In the genomic region with DNA sequence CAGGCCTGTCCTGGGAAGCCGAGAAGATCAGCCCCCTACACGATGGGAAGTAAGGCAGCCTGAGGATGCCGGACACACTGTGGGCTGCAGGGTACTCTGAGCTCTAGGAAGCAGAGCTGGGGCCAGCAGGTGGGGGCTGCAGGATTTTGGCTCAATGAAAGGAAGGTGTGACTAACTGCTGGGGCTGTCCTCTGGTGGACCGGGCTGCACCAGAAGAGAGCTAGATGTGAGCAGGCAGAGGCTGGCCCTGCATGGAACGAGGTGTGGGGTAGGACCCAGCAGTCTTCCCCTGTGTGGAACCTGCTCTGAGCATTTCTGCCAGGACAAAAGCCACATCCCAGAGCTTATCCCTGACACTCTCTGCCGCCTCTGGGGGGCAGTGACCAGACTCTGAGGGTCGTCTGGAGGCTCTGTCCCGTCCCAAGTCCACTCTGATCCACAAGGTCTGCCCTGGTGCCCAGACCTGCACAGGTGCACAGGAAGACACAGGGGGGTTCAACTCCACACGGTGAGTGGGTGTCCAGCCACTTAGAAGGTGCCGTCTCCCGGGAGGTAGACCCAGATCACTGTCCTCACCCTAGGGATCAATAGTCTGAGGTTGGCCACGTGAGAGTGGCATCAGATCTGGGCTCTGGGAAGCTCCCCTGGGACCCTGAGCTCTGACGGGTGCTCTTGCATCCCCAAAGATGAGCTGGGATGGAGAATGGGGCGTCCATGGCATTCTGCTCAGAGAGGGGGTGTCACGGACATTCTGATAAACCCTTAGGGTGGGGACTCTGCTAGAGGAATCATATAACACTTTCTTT, we compare ENCODE assay signal across 16 cellular contexts.
DNase-seq lines count a peak whose midpoint lies in the region; ATAC-seq, FAIRE-seq and TF ChIP-seq lines count a peak whose summit lies in the region.
"Had no signal": no experiment of that assay in that cellular context is flagged by ENCODE, and none has a peak within 500 bp of the region (broad histone marks: within the 10 kb centered on the region; RNA-seq: fewer than 3 reads in every experiment).

No MANE protein-coding gene starts in this region.

- H2BK5ac ChIP-seq in H1 (ENCODE audit: low read depth, low read length) (no peak overlapping the region), neuronal stem cell (ENCODE audit: low read length) (no peak overlapping the region)

- H3K9me2 ChIP-seq in SK-N-SH = no peaks in the 10 kb centered on the region

- TF ChIP-seq EP300 in SK-N-SH (IDR thresholded peaks at IDR 0.05; ENCODE audit: borderline replicate concordance in 1 of 2, low read depth in 1 of 2, low read length in 1 of 2) = no peak
- no peak for TF ChIP-seq EP300 in H1 (IDR thresholded peaks at IDR 0.05; ENCODE audit: borderline replicate concordance in 1 of 2, low read depth in 2 of 2, low read length in 2 of 2)

- no peak overlapping the region; the same call in 1 of the 2 replicates for H3K18ac ChIP-seq in H1 (ENCODE audit: extremely low read depth, low read length)
- H3K18ac ChIP-seq in neuronal stem cell (ENCODE audit: low read length) = peak overlapping the region; percentile 89

- H2AFZ ChIP-seq in SK-N-SH (ENCODE audit: low read depth) = no peak overlapping the region
- no peak overlapping the region for H2AFZ ChIP-seq in H1 (ENCODE audit: low read length)
- H2AFZ ChIP-seq in neuronal stem cell (ENCODE audit: low read length) = no peak overlapping the region
- H2AFZ ChIP-seq: PC-9 had no signal

- H2BK120ac ChIP-seq in H1 (replicated peaks; ENCODE audit: low read depth, low read length) (no peak overlapping the region), neuronal stem cell (ENCODE audit: low read depth, low read length) (peak overlapping the region; percentile 22)

- H3K9me3 ChIP-seq in SK-N-SH = no peaks in the 10 kb centered on the region
- H3K9me3 ChIP-seq in BE2C = no peaks in the 10 kb centered on the region
- H3K9me3 ChIP-seq in H1 (ENCODE audit: insufficient read depth in 2 of 2, low read depth in 1 of 2, low read length in 1 of 2) = no peaks in the 10 kb centered on the region
- no peaks in the 10 kb centered on the region for H3K9me3 ChIP-seq in neuronal stem cell (replicated peaks in 1 of 2; ENCODE audit: control insufficient read depth in 2 of 2, insufficient read depth in 1 of 2, low read depth in 1 of 2, low read length in 2 of 2)

- no peak for TF ChIP-seq POLR2A in H1 (IDR thresholded peaks at IDR 0.05; ENCODE audit: control extremely low read depth in 1 of 2, low read depth in 2 of 2, low read length in 2 of 2)

- H3K79me2 ChIP-seq in SK-N-SH (ENCODE audit: insufficient read depth) (no peaks in the 10 kb centered on the region), H1 (ENCODE audit: control insufficient read depth in 1 of 2, insufficient read depth in 2 of 2, low read length in 2 of 2) (no peaks in the 10 kb centered on the region)

- H3K27me3 ChIP-seq in SK-N-SH (ENCODE audit: insufficient read depth) = no peaks in the 10 kb centered on the region
- H3K27me3 ChIP-seq in BE2C = no peaks in the 10 kb centered on the region
- no peaks in the 10 kb centered on the region; a peak in 1 of 7 replicates for H3K27me3 ChIP-seq in H1 (replicated peaks in 1 of 4; ENCODE audit: control insufficient read depth in 3 of 4, extremely low read depth in 1 of 4, insufficient read depth in 3 of 4, low read length in 3 of 4)
- H3K27me3 ChIP-seq in neuronal stem cell (ENCODE audit: control insufficient read depth in 3 of 3, insufficient read depth in 3 of 3, low read depth in 1 of 3, low read length in 3 of 3) = peaks cover 0 to 13% (median 0%) of the 10 kb centered on the region in 3 experiments
- H3K27me3 ChIP-seq: BLaER1 treated with 17β-estradiol and CSF1 and Interleukin-3, amounts not matched to agents 10 nM and 100 nM had no signal

- H2BK12ac ChIP-seq in H1 (ENCODE audit: low read depth, low read length) = 0 out of 2 replicates have a peak overlapping the region, but pooled peaks have one; percentile 46
- no peak overlapping the region for H2BK12ac ChIP-seq in neuronal stem cell (ENCODE audit: low read length)

- peaks cover 0 to 72% of the 10 kb centered on the region in 2 experiments; a peak in 2 of 4 replicates for H3K4me1 ChIP-seq in SK-N-SH (ENCODE audit: control insufficient read depth in 1 of 2, insufficient read depth in 2 of 2, low read depth in 1 of 2, low read length in 1 of 2)
- H3K4me1 ChIP-seq in BE2C = peaks cover 50% of the 10 kb centered on the region
- peaks cover 0 to 8% (median 0%) of the 10 kb centered on the region in 4 experiments; a peak in 1 of 7 replicates for H3K4me1 ChIP-seq in H1 (replicated peaks in 1 of 4; ENCODE audit: control insufficient read depth in 3 of 4, insufficient read depth in 4 of 4, low read length in 3 of 4)
- H3K4me1 ChIP-seq in neuronal stem cell (ENCODE audit: control insufficient read depth in 2 of 2, insufficient read depth in 1 of 2, low read depth in 1 of 2, low read length in 2 of 2) = peaks cover 0 to 4% of the 10 kb centered on the region in 2 donors

- TF ChIP-seq RAD21 in SK-N-SH (IDR thresholded peaks at IDR 0.05; ENCODE audit: low read length) (0 out of 2 replicates have a peak, but pooled peaks have one; percentile 14), H1 (IDR thresholded peaks at IDR 0.05 in 1 of 2, conservative IDR thresholded peaks at IDR 0.05 in 1 of 2; ENCODE audit: low read depth in 2 of 2, low read length in 2 of 2) (peak; percentile 1 to 23; a peak in 1 of 4 replicates)

- H2BK20ac ChIP-seq in H1 (ENCODE audit: low read length) = no peak overlapping the region

- no peak overlapping the region for H3K56ac ChIP-seq in H1 (replicated peaks; ENCODE audit: insufficient read length, low read depth, low read length)

- H4K8ac ChIP-seq in H1 (ENCODE audit: extremely low read depth, insufficient read depth, low read length) = no peak overlapping the region; the same call in 1 of the 2 replicates
- H4K8ac ChIP-seq in neuronal stem cell (ENCODE audit: low read depth, low read length) = no peak overlapping the region

- H3K36me3 ChIP-seq in SK-N-SH (replicated peaks in 1 of 2; ENCODE audit: control insufficient read depth in 1 of 2, insufficient read depth in 2 of 2, low read length in 1 of 2) = no peaks in the 10 kb centered on the region
- H3K36me3 ChIP-seq in BE2C = no peaks in the 10 kb centered on the region
- H3K36me3 ChIP-seq in H1 (ENCODE audit: control insufficient read depth in 2 of 4, insufficient read depth in 4 of 4, low read length in 3 of 4) = no peaks in the 10 kb centered on the region
- H3K36me3 ChIP-seq in neuronal stem cell (replicated peaks in 1 of 2; ENCODE audit: control insufficient read depth in 2 of 2, insufficient read depth in 2 of 2, low read length in 2 of 2) = no peaks in the 10 kb centered on the region
- H3K36me3 ChIP-seq: BLaER1 treated with 17β-estradiol and CSF1 and Interleukin-3, amounts not matched to agents 10 nM and 100 nM had no signal

- no peaks in the 10 kb centered on the region for H3K23me2 ChIP-seq in H1 (ENCODE audit: low read depth, low read length)

- POLR2A ChIA-PET in SK-N-SH (lab: Yijun Ruan, JAX) (interaction anchor here (1.0 to 6.7 kb wide), 4 partner anchors 8 to 46 kb away, joined by 3 to 43 read pairs (median 3); no protein-coding TSS in a partner anchor), H1 (lab: Charles Lee; ENCODE audit: partially characterized antibody) (no interaction called here)

- H4K20me1 ChIP-seq in SK-N-SH (ENCODE audit: insufficient read depth) = no peaks in the 10 kb centered on the region
- no peaks in the 10 kb centered on the region for H4K20me1 ChIP-seq in H1 (replicated peaks in 1 of 2; ENCODE audit: control insufficient read depth in 1 of 2, insufficient read depth in 2 of 2, low read length in 2 of 2)

- ATAC-seq in SK-N-SH treated with all-trans-retinoic acid at 6 μM for 48 hours = no peak; the same call in 2 of the 3 replicates

- CTCF ChIA-PET in SK-N-SH (lab: Yijun Ruan, JAX) (interaction anchor here (0.6 to 4.7 kb wide), 20 partner anchors 9 to 170 kb away, joined by 3 to 32 read pairs (median 7); no protein-coding TSS in a partner anchor), H1 (lab: Charles Lee; ENCODE audit: partially characterized antibody) (interaction anchor here (0.8 to 6.7 kb wide), 14 partner anchors 8 to 109 kb away, joined by 3 to 36 read pairs (median 4); no protein-coding TSS in a partner anchor)

- no peak overlapping the region for H4K5ac ChIP-seq in H1 (ENCODE audit: insufficient read length, low read depth, low read length)

- TF ChIP-seq CTCF in SK-N-SH (IDR thresholded peaks at IDR 0.05) = no peak
- TF ChIP-seq CTCF in BE2C (IDR thresholded peaks at IDR 0.05; ENCODE audit: low read depth, low read length) = peak; percentile 8; the same call in 1 of the 2 replicates
- TF ChIP-seq CTCF in H1 (IDR thresholded peaks at IDR 0.05; ENCODE audit: control extremely low read depth in 1 of 3, insufficient read depth in 1 of 3, low read depth in 1 of 3, low read length in 3 of 3) = peak in 1 of 3 experiments; percentile 30; a peak in 1 of 4 replicates

- H3K4ac ChIP-seq in H1 (replicated peaks; ENCODE audit: insufficient read length, low read depth, low read length) (no peak overlapping the region), neuronal stem cell (ENCODE audit: low read length) (peak overlapping the region; percentile 67)

- H3K14ac ChIP-seq in H1 (ENCODE audit: insufficient read length) (no peak overlapping the region), neuronal stem cell (ENCODE audit: low read length) (peak overlapping the region; percentile 67)

- WGBS in SK-N-SH (ENCODE audit: low lambda C conversion rate) = 59% methylated on average over 4 of the region's 15 CpGs
- 79% methylated on average over 15 of the region's 15 CpGs; no CpG with 5 or more reads in 1 of the 2 experiments for WGBS in H1 (ENCODE audit: extremely low coverage in 1 of 2, insufficient coverage in 1 of 2, insufficient read length in 1 of 2, insufficient replicate concordance in 2 of 2, low coverage in 1 of 2, low lambda C conversion rate in 2 of 2, missing lambda C conversion rate in 1 of 2), 2 experiments
- WGBS in neuronal stem cell (ENCODE audit: extremely low coverage in 2 of 2, insufficient read length in 2 of 2, insufficient replicate concordance in 1 of 2), 2 donors = no CpG with 5 or more reads among the region's 15 CpGs

- H3K79me1 ChIP-seq in H1 (ENCODE audit: low read depth, low read length) (no peaks in the 10 kb centered on the region), neuronal stem cell (ENCODE audit: low read depth, low read length) (no peaks in the 10 kb centered on the region)

- H3K9ac ChIP-seq in SK-N-SH (no peak overlapping the region), H1 (replicated peaks in 1 of 4; ENCODE audit: extremely low read depth in 1 of 4, low read depth in 3 of 4, low read length in 3 of 4) (no peak overlapping the region), neuronal stem cell (ENCODE audit: low read depth, low read length, poor library complexity) (no peak overlapping the region)
- H3K9ac ChIP-seq: BLaER1 treated with 17β-estradiol and CSF1 and Interleukin-3, amounts not matched to agents 10 nM and 100 nM had no signal

- no peak overlapping the region for H3K4me2 ChIP-seq in SK-N-SH
- no peak overlapping the region for H3K4me2 ChIP-seq in H1 (ENCODE audit: insufficient read depth in 1 of 2, low read depth in 2 of 2, low read length in 2 of 2)
- no peak overlapping the region for H3K4me2 ChIP-seq in neuronal stem cell (ENCODE audit: insufficient read depth, low read length, poor library complexity, severe bottlenecking)
- H3K4me2 ChIP-seq: PC-9 had no signal

- H2BK15ac ChIP-seq in H1 (ENCODE audit: low read length) (no peak overlapping the region), neuronal stem cell (ENCODE audit: low read length) (no peak overlapping the region)

- H3F3A ChIP-seq in SK-N-SH (replicated peaks; ENCODE audit: insufficient read depth) = no peaks in the 10 kb centered on the region

- H3K4me3 ChIP-seq in SK-N-SH (ENCODE audit: low read depth in 2 of 2, low read length in 1 of 2) (no peak overlapping the region), BE2C (ENCODE audit: low read depth, low read length) (no peak overlapping the region), H1 (ENCODE audit: extremely low read depth in 1 of 4, insufficient read depth in 2 of 4, low read depth in 3 of 4, low read length in 4 of 4) (no peak overlapping the region), neuronal stem cell (ENCODE audit: low read length in 2 of 2) (no peak overlapping the region)
- H3K4me3 ChIP-seq: BLaER1 treated with 17β-estradiol and CSF1 and Interleukin-3, amounts not matched to agents 10 nM and 100 nM; PC-9 had no signal

- no peak overlapping the region for H2AK5ac ChIP-seq in H1 (ENCODE audit: low read depth, low read length)
- H2AK5ac ChIP-seq in neuronal stem cell (ENCODE audit: low read depth, low read length) = peak overlapping the region; percentile 56

- H3K23ac ChIP-seq in H1 (ENCODE audit: insufficient read length) = no peak overlapping the region
- peak overlapping the region; percentile 75 for H3K23ac ChIP-seq in neuronal stem cell (ENCODE audit: low read depth, low read length, poor library complexity)

- H3K27ac ChIP-seq in SK-N-SH (ENCODE audit: low read depth in 2 of 2, low read length in 1 of 2) (peak overlapping the region in 1 of 2 experiments; percentile 99; a peak in 2 of 4 replicates), H1 (ENCODE audit: low read depth, low read length) (no peak overlapping the region), neuronal stem cell (replicated peaks; ENCODE audit: low read length) (no peak overlapping the region)
- H3K27ac ChIP-seq: 22Rv1; BLaER1 treated with 17β-estradiol and CSF1 and Interleukin-3, amounts not matched to agents 10 nM and 100 nM; PC-9 had no signal

- DNase-seq in SK-N-SH (no peak), BE2C (no peak), H1 (ENCODE audit: low read depth in 1 of 2, low spot score in 2 of 2) (no peak), neuronal stem cell (ENCODE audit: low spot score) (no peak), NCI-H524 (lab: John Stamatoyannopoulos, UW) (no peak), SW 1271 (lab: John Stamatoyannopoulos, UW) (no peak)
- DNase-seq in stimulated activated CD4-positive, alpha-beta T cell treated with anti-CD3 and anti-CD28 coated beads, Interleukin-4, amount 100 ng/mL, for 1 hour = no peak
- DNase-seq: H7, Karpas-422, NCI-H1105 treated with DMSO at 0.1 percent for 48 hours, NCI-H187, NCI-H748 treated with DMSO at 0.1 percent for 48 hours, PC-9 had no signal

- H4K91ac ChIP-seq in H1 (replicated peaks; ENCODE audit: insufficient read length, low read length) (peak overlapping the region; percentile 3), neuronal stem cell (ENCODE audit: low read depth, low read length, poor library complexity) (peak overlapping the region; percentile 69)

- no peak for FAIRE-seq in H1 (lab: Jason Lieb, UNC)
